Comparison of ENCODE assay signal across 8 cellular contexts in genomic region chr2:226798422-226799210, GRCh38. TPM values are rescaled to one million over a fixed set of nuclear protein-coding genes. Genes with fewer than 3 reads are reported as not detected.
DNase-seq lines count a peak whose midpoint lies in the region; ATAC-seq and TF ChIP-seq lines count a peak whose summit lies in the region.

No MANE protein-coding gene starts in this region.

- peaks cover 0 to 2% of the 10 kb centered on the region in 2 donors for H3K4me1 ChIP-seq in breast epithelium

- peak; percentile 22 for ATAC-seq in HG03045 (IDR thresholded peaks at IDR 0.05; ENCODE audit: unreplicated experiment)

- H3K9me3 ChIP-seq in SK-N-MC (ENCODE audit: low read depth, low read length) (no peaks in the 10 kb centered on the region), breast epithelium (no peaks in the 10 kb centered on the region)

- TF ChIP-seq POLR2A in breast epithelium (IDR thresholded peaks at IDR 0.05): no peak

- H3K27ac ChIP-seq in SK-N-MC (no peak overlapping the region), breast epithelium (peak overlapping the region; percentile 95 to 97)

- intact Hi-C loops in breast epithelium (cut with DNase I; ENCODE audit: low total_unique reads): loop anchor here (10.0 kb wide), 1 partner anchor 54 kb away; no protein-coding TSS in a partner anchor

- peak overlapping the region; percentile 91 for H3K4me3 ChIP-seq in SK-N-MC
- peak overlapping the region; percentile 69 to 88 (median 87) for H3K4me3 ChIP-seq in breast epithelium

- TF ChIP-seq CTCF in breast epithelium (IDR thresholded peaks at IDR 0.05): no peak

- H3K27me3 ChIP-seq in breast epithelium: no peaks in the 10 kb centered on the region

- peak; percentile 82 for DNase-seq in DMS 273 (lab: John Stamatoyannopoulos, UW; ENCODE audit: unreplicated experiment)
- no peak for DNase-seq in DMS 273 treated with DMSO at 0.1 percent for 48 hours (lab: John Stamatoyannopoulos, UW)
- DNase-seq in SK-N-MC (ENCODE audit: low read depth, low spot score): no peak
- peak; percentile 46 to 59 for DNase-seq in breast epithelium (ENCODE audit: low spot score in 2 of 2)
- peak; percentile 65 for DNase-seq in islet precursor cell
- peak; percentile 41 for DNase-seq in stimulated activated CD4-positive, alpha-beta T cell treated with anti-CD3 and anti-CD28 coated beads, Interleukin-12 subunit alpha, Interleukin-12 subunit beta, amount 100 ng/mL, for 4 hours
- no peak for DNase-seq in NCI-H1694 treated with DMSO at 0.1 percent for 48 hours (lab: John Stamatoyannopoulos, UW)

- H3K36me3 ChIP-seq in SK-N-MC (ENCODE audit: insufficient read depth, low read length) (peaks cover 14% of the 10 kb centered on the region), breast epithelium (no peaks in the 10 kb centered on the region)

- peak overlapping the region; percentile 60 for H3K9ac ChIP-seq in SK-N-MC (ENCODE audit: insufficient read length)

RNA-seq across cellular contexts. Expression of gene IRS1, which starts 1.0 kb away (rescaled TPM):
- total RNA-seq in breast epithelium: 10 to 100 TPM; 18.4 to 48.3 (median 22.3) TPM

RNA-seq across cellular contexts. Expression of gene RHBDD1, which starts 37.2 kb away (rescaled TPM):
- 10 to 100 TPM; 17.9 to 46.2 (median 20.0) TPM for total RNA-seq in breast epithelium

Comparison
In these comparisons a context has a peak if more than half of its experiments do, and no peak if none do; other contexts are left out.
1. DNase-seq: peak in DMS 273 (single experiment), breast epithelium (2 of 2), islet precursor cell (single experiment) and stimulated activated CD4-positive, alpha-beta T cell treated with anti-CD3 and anti-CD28 coated beads, Interleukin-12 subunit alpha, Interleukin-12 subunit beta, amount 100 ng/mL, for 4 hours (single experiment); none in DMS 273 treated with DMSO at 0.1 percent for 48 hours (single experiment), SK-N-MC (single experiment) and NCI-H1694 treated with DMSO at 0.1 percent for 48 hours (single experiment).